In genomic region chr20:13022401-13023170, GRCh38 we compare ENCODE assay signal across 13 cellular contexts. TPM values are rescaled to one million over a fixed set of nuclear protein-coding genes. Genes with fewer than 3 reads are reported as not detected.
A peak's percentile ranks its signal among the peaks of the same experiment; 100 is the strongest.
DNase-seq lines count a peak whose midpoint lies in the region; ATAC-seq and TF ChIP-seq lines count a peak whose summit lies in the region.
"Had no signal": no experiment of that assay in that cellular context is flagged by ENCODE, and none has a peak within 500 bp of the region (broad histone marks: within the 10 kb centered on the region; RNA-seq: fewer than 3 reads in every experiment).

No MANE protein-coding gene starts in this region.

- peaks cover 3% of the 10 kb centered on the region for H3K4me1 Mint-ChIP-seq in activated CD4-positive, alpha-beta T cell treated with anti-CD3 and anti-CD28 coated beads for 36 hours
- peaks cover 13% of the 10 kb centered on the region for H3K4me1 Mint-ChIP-seq in Caco-2 (ENCODE audit: low read depth, unreplicated experiment)

- peaks cover 0 to 2% of the 10 kb centered on the region in 2 donors for H3K36me3 ChIP-seq in aorta (ENCODE audit: control insufficient read depth in 1 of 2, insufficient read depth in 2 of 2, low read length in 1 of 2)
- H3K36me3 ChIP-seq in Caco-2 (ENCODE audit: control insufficient read depth, insufficient read depth, low read length) = peaks cover 3% of the 10 kb centered on the region
- H3K36me3 ChIP-seq: heart left ventricle had no signal

- CTCF ChIA-PET in activated CD4-positive, alpha-beta T cell treated with anti-CD3 and anti-CD28 coated beads for 36 hours (lab: Charles Lee) = no interaction called here
- CTCF ChIA-PET in Caco-2 (lab: Charles Lee) = no interaction called here

- H3K27ac Mint-ChIP-seq in activated CD4-positive, alpha-beta T cell treated with anti-CD3 and anti-CD28 coated beads for 36 hours = no peak overlapping the region
- H3K27ac Mint-ChIP-seq in Caco-2 (ENCODE audit: unreplicated experiment) = no peak overlapping the region
- H3K27ac Mint-ChIP-seq: activated naive CD8-positive, alpha-beta T cell treated with anti-CD3 and anti-CD28 coated beads, Interleukin-2, amount 10 ng/mL, durations not matched to agents 7 days and 5 days had no signal

- DNase-seq in A172 (ENCODE audit: low spot score) = peak; percentile 38
- DNase-seq in HFF-Myc (ENCODE audit: extremely low read depth, low read depth) = peak; percentile 72
- peak; percentile 44 for DNase-seq in astrocyte of the hippocampus (ENCODE audit: low read depth, low spot score)
- DNase-seq in head of caudate nucleus = peak in 41 of 42 donors; percentile 26 to 93 (median 69)
- DNase-seq in aorta = no peak
- no peak for DNase-seq in activated CD4-positive, alpha-beta T cell treated with anti-CD3 and anti-CD28 coated beads for 36 hours
- DNase-seq in Caco-2 = no peak
- DNase-seq: activated naive CD8-positive, alpha-beta T cell treated with anti-CD3 and anti-CD28 coated beads, Interleukin-2, amount 10 ng/mL, durations not matched to agents 7 days and 5 days; dorsolateral prefrontal cortex; heart left ventricle; stimulated activated CD8-positive, alpha-beta memory T cell treated with anti-CD3 and anti-CD28 coated beads, Interleukin-4, amount 100 ng/mL, for 48 hours had no signal

- no peaks in the 10 kb centered on the region for H3K27me3 Mint-ChIP-seq in activated CD4-positive, alpha-beta T cell treated with anti-CD3 and anti-CD28 coated beads for 36 hours
- no peaks in the 10 kb centered on the region for H3K27me3 Mint-ChIP-seq in Caco-2 (ENCODE audit: insufficient read depth, unreplicated experiment)
- H3K27me3 Mint-ChIP-seq: activated naive CD8-positive, alpha-beta T cell treated with anti-CD3 and anti-CD28 coated beads, Interleukin-2, amount 10 ng/mL, durations not matched to agents 7 days and 5 days had no signal

- H3K4me1 ChIP-seq in aorta (ENCODE audit: control insufficient read depth in 1 of 2, insufficient read depth in 2 of 2, low read length in 2 of 2) = no peaks in the 10 kb centered on the region
- H3K4me1 ChIP-seq in Caco-2 = no peaks in the 10 kb centered on the region
- H3K4me1 ChIP-seq: A549 had no signal

- POLR2A ChIA-PET in activated CD4-positive, alpha-beta T cell treated with anti-CD3 and anti-CD28 coated beads for 36 hours (lab: Charles Lee) = no interaction called here
- POLR2A ChIA-PET in Caco-2 (lab: Charles Lee) = no interaction called here

- BruUV-seq in Caco-2 (replicated peaks; lab: Mats Ljungman, UMichigan) = no TSS peak

- H3K4me3 ChIP-seq in HFF-Myc (replicated peaks; ENCODE audit: low read depth, low read length) (no peak overlapping the region), aorta (ENCODE audit: low read length in 2 of 2) (no peak overlapping the region), Caco-2 (ENCODE audit: low read depth, low read length) (no peak overlapping the region)
- H3K4me3 ChIP-seq: A549, dorsolateral prefrontal cortex, heart left ventricle had no signal

- ATAC-seq in aorta (ENCODE audit: low FRiP score) (no peak), HG02840 (IDR thresholded peaks at IDR 0.05; ENCODE audit: low FRiP score, unreplicated experiment) (no peak)
- no peak for ATAC-seq in activated CD4-positive, alpha-beta T cell treated with anti-CD3 and anti-CD28 coated beads for 36 hours
- ATAC-seq: A549 had no signal

- TF ChIP-seq CTCF in HFF-Myc (IDR thresholded peaks at IDR 0.05; ENCODE audit: low read depth, low read length, missing control alignments) = no peak
- no peak for TF ChIP-seq CTCF in Caco-2 (IDR thresholded peaks at IDR 0.05; ENCODE audit: insufficient read depth in 1 of 2, low read depth in 1 of 2, low read length in 1 of 2, severe bottlenecking in 1 of 2, unreplicated experiment in 1 of 2)

- intact Hi-C loops in head of caudate nucleus (cut with DNase I) = no loop called here
- intact Hi-C loops in aorta (cut with DNase I) = no loop called here
- intact Hi-C loops in activated CD4-positive, alpha-beta T cell treated with anti-CD3 and anti-CD28 coated beads for 36 hours (cut with DNase I, micrococcal nuclease) = no loop called here
- intact Hi-C loops in Caco-2 (cut with micrococcal nuclease; ENCODE audit: unreplicated experiment) = no loop called here

- H3K36me3 Mint-ChIP-seq in activated CD4-positive, alpha-beta T cell treated with anti-CD3 and anti-CD28 coated beads for 36 hours (ENCODE audit: low read depth) = peaks cover 3% of the 10 kb centered on the region
- peaks cover 30% of the 10 kb centered on the region for H3K36me3 Mint-ChIP-seq in Caco-2 (ENCODE audit: insufficient read depth, unreplicated experiment)

- H3K9me3 Mint-ChIP-seq in activated CD4-positive, alpha-beta T cell treated with anti-CD3 and anti-CD28 coated beads for 36 hours (ENCODE audit: low read depth) = peaks cover 13% of the 10 kb centered on the region
- peaks cover 31% of the 10 kb centered on the region for H3K9me3 Mint-ChIP-seq in Caco-2 (ENCODE audit: unreplicated experiment)

- H3K27me3 ChIP-seq in aorta (ENCODE audit: control insufficient read depth in 1 of 2, insufficient read depth in 2 of 2, low read length in 1 of 2) (no peaks in the 10 kb centered on the region), Caco-2 (replicated peaks; ENCODE audit: control insufficient read depth, insufficient read depth, low read length) (no peaks in the 10 kb centered on the region)
- H3K27me3 ChIP-seq: dorsolateral prefrontal cortex, heart left ventricle had no signal

- H3K27ac ChIP-seq in aorta (ENCODE audit: low read depth in 1 of 2, low read length in 2 of 2) = no peak overlapping the region
- H3K27ac ChIP-seq: A549, dorsolateral prefrontal cortex, heart left ventricle had no signal

- H3K4me3 Mint-ChIP-seq in activated CD4-positive, alpha-beta T cell treated with anti-CD3 and anti-CD28 coated beads for 36 hours = no peak overlapping the region
- H3K4me3 Mint-ChIP-seq in Caco-2 (ENCODE audit: unreplicated experiment) = no peak overlapping the region
- H3K4me3 Mint-ChIP-seq: activated naive CD8-positive, alpha-beta T cell treated with anti-CD3 and anti-CD28 coated beads, Interleukin-2, amount 10 ng/mL, durations not matched to agents 7 days and 5 days had no signal

- H3K9me3 ChIP-seq in aorta (ENCODE audit: control insufficient read depth, low read length) (peaks cover 4% of the 10 kb centered on the region), Caco-2 (peaks cover 13% of the 10 kb centered on the region)

- 75 to 76% methylated on average over 4 of the region's 4 CpGs for WGBS in aorta, 2 donors

RNA-seq across cellular contexts. Expression of gene SPTLC3, which starts 13.8 kb away (rescaled TPM):
- 1.5 and 3.8 TPM in 2 replicates for total RNA-seq in A172 (2014; rRNA removed; shearing (Covaris generic))
- total RNA-seq in aorta (10 to 100 TPM in 1 of 2 donors, 1 to 10 TPM in 1; 4.1 to 12.1 TPM), Caco-2 (2022) (31.5 and 34.7 TPM in 2 replicates)
- polyA plus RNA-seq in aorta = 1 to 10 TPM; 1.4 to 1.8 TPM
- total RNA-seq in activated CD4-positive, alpha-beta T cell treated with anti-CD3 and anti-CD28 coated beads for 36 hours = 1 to 10 TPM; 1.1 to 1.3 TPM

Comparison
In these comparisons a context has a peak if more than half of its experiments do, and no peak if none do; other contexts are left out.
1. DNase-seq: peak in A172 (single experiment), HFF-Myc (single experiment), astrocyte of the hippocampus (single experiment) and head of caudate nucleus (41 of 42); none in aorta (0 of 2), activated CD4-positive, alpha-beta T cell treated with anti-CD3 and anti-CD28 coated beads for 36 hours (single experiment) and Caco-2 (0 of 2).